Comparison of ENCODE assay signal across 1 cellular context in genomic region chr12:56188786-56189335, GRCh38.
TF ChIP-seq lines count a peak whose summit lies in the region.

No MANE protein-coding gene starts in this region.

TF ChIP-seq in IMR-90, 13 proteins besides CTCF, POLR2A, EP300 and RAD21:
- TF ChIP-seq BHLHE40 (IDR thresholded peaks at IDR 0.05; ENCODE audit: low read depth, low read length) (no peak), CEBPB (IDR thresholded peaks at IDR 0.05; ENCODE audit: low read depth, low read length) (no peak), SMC3 (IDR thresholded peaks at IDR 0.05; ENCODE audit: low read depth, low read length) (no peak), FOS (IDR thresholded peaks at IDR 0.05; ENCODE audit: low read depth, low read length) (no peak), RFX5 (IDR thresholded peaks at IDR 0.05; ENCODE audit: low read depth, low read length) (no peak), NFE2L2 (IDR thresholded peaks at IDR 0.05; ENCODE audit: low read depth, low read length) (no peak), RCOR1 (IDR thresholded peaks at IDR 0.05; ENCODE audit: insufficient replicate concordance, low read length) (no peak), USF2 (IDR thresholded peaks at IDR 0.05; ENCODE audit: low read depth, low read length) (no peak), MAFK (IDR thresholded peaks at IDR 0.05; ENCODE audit: low read depth, low read length) (no peak)
TF ChIP-seq in IMR-90: peak in this region for 0.
